21 cellular contexts compared by ENCODE assay signal in the genomic region with DNA sequence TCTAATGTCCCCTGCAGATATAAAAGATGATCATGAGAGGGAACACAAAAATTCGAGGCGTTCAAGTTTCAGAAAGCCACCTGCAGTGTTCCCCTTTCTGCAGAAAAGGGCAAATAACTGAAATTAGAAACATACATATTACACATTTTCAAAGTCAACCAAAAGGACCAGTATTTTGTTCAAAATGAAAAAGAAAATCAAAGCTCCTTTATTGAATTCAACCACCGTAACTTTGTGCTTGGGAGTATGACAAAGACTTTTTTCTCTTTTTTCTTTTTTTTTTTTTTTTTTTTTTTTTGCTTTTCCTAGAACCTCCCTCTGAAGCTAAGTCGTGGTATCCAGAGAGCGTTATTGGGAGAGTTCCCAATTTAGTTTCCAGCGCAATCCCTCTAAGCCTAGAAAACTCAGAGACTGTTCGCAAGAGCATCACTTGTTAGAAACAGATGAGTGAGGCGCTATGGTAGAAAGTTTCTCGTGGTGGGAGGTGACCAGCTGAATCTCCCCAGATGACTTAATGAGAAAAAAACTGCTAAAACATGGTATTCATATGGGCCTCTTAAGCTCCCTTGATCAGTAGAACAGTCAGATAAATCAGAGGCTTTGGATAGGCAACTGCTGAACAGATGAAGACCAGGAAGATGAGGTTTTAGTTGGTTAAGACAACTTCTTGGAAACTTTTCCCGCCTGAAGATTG.
A peak's percentile ranks its signal among the peaks of the same experiment; 100 is the strongest.
DNase-seq lines count a peak whose midpoint lies in the region; ATAC-seq, FAIRE-seq and TF ChIP-seq lines count a peak whose summit lies in the region.
"Had no signal": no experiment of that assay in that cellular context is flagged by ENCODE, and none has a peak within 500 bp of the region (broad histone marks: within the 10 kb centered on the region; RNA-seq: fewer than 3 reads in every experiment).

No MANE protein-coding gene starts in this region.

- FAIRE-seq in GM18507 (lab: Jason Lieb, UNC): peak; percentile 70

- peak overlapping the region; percentile 31 for H3K27ac Mint-ChIP-seq in stimulated activated memory B cell treated with anti-CD40 and anti-IgM and Interleukin-4, amounts not matched to agents 10 μg/mL and 1 μg/mL and 100 μg/mL, for 72 hours
- H3K27ac Mint-ChIP-seq in glutamatergic neuron (ENCODE audit: unreplicated experiment): no peak overlapping the region
- H3K27ac Mint-ChIP-seq: IgD-negative memory B cell, T-cell had no signal

- peaks cover 10% of the 10 kb centered on the region for H3K27me3 Mint-ChIP-seq in stimulated activated memory B cell treated with anti-CD40 and anti-IgM and Interleukin-4, amounts not matched to agents 10 μg/mL and 1 μg/mL and 100 μg/mL, for 72 hours
- peaks cover 7% of the 10 kb centered on the region for H3K27me3 Mint-ChIP-seq in glutamatergic neuron (ENCODE audit: unreplicated experiment)
- H3K27me3 Mint-ChIP-seq: IgD-negative memory B cell, T-cell had no signal

- H3K4me1 Mint-ChIP-seq in stimulated activated memory B cell treated with anti-CD40 and anti-IgM and Interleukin-4, amounts not matched to agents 10 μg/mL and 1 μg/mL and 100 μg/mL, for 72 hours: peaks cover 43% of the 10 kb centered on the region
- H3K4me1 Mint-ChIP-seq in glutamatergic neuron (ENCODE audit: low read depth, unreplicated experiment): peaks cover 63% of the 10 kb centered on the region

- no peaks in the 10 kb centered on the region for H3K9me3 Mint-ChIP-seq in stimulated activated memory B cell treated with anti-CD40 and anti-IgM and Interleukin-4, amounts not matched to agents 10 μg/mL and 1 μg/mL and 100 μg/mL, for 72 hours
- H3K9me3 Mint-ChIP-seq in glutamatergic neuron (ENCODE audit: unreplicated experiment): peaks cover 7% of the 10 kb centered on the region
- H3K9me3 Mint-ChIP-seq: IgD-negative memory B cell, T-cell had no signal

- DNase-seq in GM18507 (ENCODE audit: extremely low spot score, insufficient read length, low read depth) (no peak), foreskin melanocyte (no peak), glutamatergic neuron (no peak)
- DNase-seq: C1 segment of cervical spinal cord, DMS79, H7, Karpas-422, NCI-H1417 treated with DMSO at 0.1 percent for 48 hours, NCI-H187 treated with DMSO at 0.1 percent for 48 hours, NCI-H226, NCI-H524, PC-3, RPMI8226, SIG-M5, T-cell had no signal

- H3K36me3 Mint-ChIP-seq in stimulated activated memory B cell treated with anti-CD40 and anti-IgM and Interleukin-4, amounts not matched to agents 10 μg/mL and 1 μg/mL and 100 μg/mL, for 72 hours: peaks cover 7% of the 10 kb centered on the region
- no peaks in the 10 kb centered on the region for H3K36me3 Mint-ChIP-seq in glutamatergic neuron (ENCODE audit: unreplicated experiment)

- ATAC-seq in GM21723 (IDR thresholded peaks at IDR 0.05; ENCODE audit: unreplicated experiment) (peak; percentile 39), HG02885 (IDR thresholded peaks at IDR 0.05; ENCODE audit: poor library complexity, unreplicated experiment) (peak; percentile 34), GM21576 (IDR thresholded peaks at IDR 0.05; ENCODE audit: unreplicated experiment) (no peak)
- ATAC-seq in stimulated activated memory B cell treated with anti-CD40 and anti-IgM and Interleukin-4, amounts not matched to agents 10 μg/mL and 1 μg/mL and 100 μg/mL, for 72 hours: no peak
- ATAC-seq: PC-3, SK-N-SH treated with all-trans-retinoic acid at 6 μM for 48 hours, T-cell had no signal

- TF ChIP-seq CTCF in glutamatergic neuron (IDR thresholded peaks at IDR 0.05; ENCODE audit: partially characterized antibody, unreplicated experiment): no peak

- no peak overlapping the region for H3K4me3 Mint-ChIP-seq in stimulated activated memory B cell treated with anti-CD40 and anti-IgM and Interleukin-4, amounts not matched to agents 10 μg/mL and 1 μg/mL and 100 μg/mL, for 72 hours
- H3K4me3 Mint-ChIP-seq in glutamatergic neuron (ENCODE audit: unreplicated experiment): no peak overlapping the region
- H3K4me3 Mint-ChIP-seq: IgD-negative memory B cell, T-cell had no signal

Comparison
In these comparisons a context has a peak if more than half of its experiments do, and no peak if none do; other contexts are left out.
1. ATAC-seq: peak in GM21723 (single experiment) and HG02885 (single experiment); none in stimulated activated memory B cell treated with anti-CD40 and anti-IgM and Interleukin-4, amounts not matched to agents 10 μg/mL and 1 μg/mL and 100 μg/mL, for 72 hours (single experiment) and GM21576 (single experiment).